ENCODE assay signal across 19 cellular contexts in genomic region chr13:29511980-29512379, GRCh38.
A peak's percentile ranks its signal among the peaks of the same experiment; 100 is the strongest.
DNase-seq lines count a peak whose midpoint lies in the region; ATAC-seq and TF ChIP-seq lines count a peak whose summit lies in the region.
"Had no signal": no experiment of that assay in that cellular context is flagged by ENCODE, and none has a peak within 500 bp of the region (broad histone marks: within the 10 kb centered on the region; RNA-seq: fewer than 3 reads in every experiment).

No MANE protein-coding gene starts in this region.

- TF ChIP-seq CTCF in astrocyte of the spinal cord (IDR thresholded peaks at IDR 0.05; ENCODE audit: low read depth, low read length) (no peak), gastroesophageal sphincter (IDR thresholded peaks at IDR 0.05) (no peak), upper lobe of right lung (IDR thresholded peaks at IDR 0.05) (no peak)

- peaks cover 0 to 42% of the 10 kb centered on the region in 2 donors for H3K36me3 ChIP-seq in gastroesophageal sphincter
- peaks cover 16% of the 10 kb centered on the region for H3K36me3 ChIP-seq in upper lobe of right lung
- H3K36me3 ChIP-seq: adrenal gland had no signal

- ATAC-seq in gastroesophageal sphincter = peak; percentile 74
- no peak for ATAC-seq in upper lobe of right lung
- ATAC-seq in GM21737 (IDR thresholded peaks at IDR 0.05; ENCODE audit: unreplicated experiment) = no peak
- ATAC-seq: A549, heart left ventricle, T-cell had no signal

- H3K27me3 ChIP-seq in gastroesophageal sphincter (no peaks in the 10 kb centered on the region), upper lobe of right lung (no peaks in the 10 kb centered on the region)
- H3K27me3 ChIP-seq: adrenal gland, heart left ventricle, MG63, upper lobe of left lung had no signal

- H3K9me3 Mint-ChIP-seq in activated naive CD4-positive, alpha-beta T cell treated with anti-CD3 and anti-CD28 coated beads, Interleukin-2, amount 10 ng/mL, durations not matched to agents 7 days and 5 days = no peaks in the 10 kb centered on the region
- H3K9me3 Mint-ChIP-seq: CD8-positive, alpha-beta memory T cell; nephron; T-cell had no signal

- no peak for TF ChIP-seq POLR2A in gastroesophageal sphincter (IDR thresholded peaks at IDR 0.05)

- H3K4me3 ChIP-seq in astrocyte of the spinal cord (ENCODE audit: low read depth, low read length) (no peak overlapping the region), gastroesophageal sphincter (no peak overlapping the region), upper lobe of right lung (no peak overlapping the region)
- H3K4me3 ChIP-seq: A549, adrenal gland, heart left ventricle, MG63, prostate gland, upper lobe of left lung had no signal

- H3K27me3 Mint-ChIP-seq in activated naive CD4-positive, alpha-beta T cell treated with anti-CD3 and anti-CD28 coated beads, Interleukin-2, amount 10 ng/mL, durations not matched to agents 7 days and 5 days = no peaks in the 10 kb centered on the region
- H3K27me3 Mint-ChIP-seq: CD8-positive, alpha-beta memory T cell; T-cell had no signal

- no peak overlapping the region for H3K4me3 Mint-ChIP-seq in activated naive CD4-positive, alpha-beta T cell treated with anti-CD3 and anti-CD28 coated beads, Interleukin-2, amount 10 ng/mL, durations not matched to agents 7 days and 5 days
- H3K4me3 Mint-ChIP-seq: CD8-positive, alpha-beta memory T cell; nephron; T-cell had no signal

- in situ Hi-C loops in astrocyte of the spinal cord (cut with HindIII; ENCODE audit: low sequenced_read_pairs) = no loop called here

- intact Hi-C loops in upper lobe of right lung (cut with DNase I) (no loop called here), cardiac septum (cut with DNase I) (no loop called here)

- peak overlapping the region; percentile 42 for H3K27ac Mint-ChIP-seq in activated naive CD4-positive, alpha-beta T cell treated with anti-CD3 and anti-CD28 coated beads, Interleukin-2, amount 10 ng/mL, durations not matched to agents 7 days and 5 days
- H3K27ac Mint-ChIP-seq: T-cell had no signal

- H3K4me1 Mint-ChIP-seq in activated naive CD4-positive, alpha-beta T cell treated with anti-CD3 and anti-CD28 coated beads, Interleukin-2, amount 10 ng/mL, durations not matched to agents 7 days and 5 days = no peaks in the 10 kb centered on the region
- H3K4me1 Mint-ChIP-seq: CD8-positive, alpha-beta memory T cell; T-cell had no signal

- peak overlapping the region in 1 of 4 donors; percentile 64 for H3K27ac ChIP-seq in gastroesophageal sphincter
- H3K27ac ChIP-seq in upper lobe of right lung = no peak overlapping the region
- H3K27ac ChIP-seq: A549, adrenal gland, heart left ventricle, prostate gland, upper lobe of left lung had no signal

- H3K36me3 Mint-ChIP-seq in activated naive CD4-positive, alpha-beta T cell treated with anti-CD3 and anti-CD28 coated beads, Interleukin-2, amount 10 ng/mL, durations not matched to agents 7 days and 5 days = peaks cover 22% of the 10 kb centered on the region

- peaks cover 0 to 40% (median 13%) of the 10 kb centered on the region in 3 donors for H3K4me1 ChIP-seq in gastroesophageal sphincter
- H3K4me1 ChIP-seq in upper lobe of right lung = no peaks in the 10 kb centered on the region
- H3K4me1 ChIP-seq: prostate gland had no signal

- no peak for DNase-seq in activated naive CD4-positive, alpha-beta T cell treated with anti-CD3 and anti-CD28 coated beads, Interleukin-2, amount 10 ng/mL, durations not matched to agents 7 days and 5 days
- DNase-seq in activated naive CD4-positive, alpha-beta T cell (lab: John Stamatoyannopoulos, UW) = no peak
- DNase-seq in astrocyte of the spinal cord (ENCODE audit: low read depth, low spot score) (peak; percentile 54), upper lobe of right lung (peak; percentile 39), dermis blood vessel endothelial cell (no peak), cardiac septum (ENCODE audit: low spot score) (no peak)
- DNase-seq: activated CD4-positive, alpha-beta T cell treated with anti-CD3 and anti-CD28 coated beads, Interleukin-2, amount 50 U/mL, for 4 hours; adrenal gland; CD8-positive, alpha-beta memory T cell; heart left ventricle; MG63; NCI-H1930; T-cell; upper lobe of left lung had no signal

- H3K9me3 ChIP-seq in gastroesophageal sphincter = no peaks in the 10 kb centered on the region
- no peaks in the 10 kb centered on the region for H3K9me3 ChIP-seq in upper lobe of right lung
- H3K9me3 ChIP-seq: A549, adrenal gland, heart left ventricle, MG63, prostate gland, upper lobe of left lung had no signal

- CTCF ChIA-PET in activated naive CD4-positive, alpha-beta T cell treated with anti-CD3 and anti-CD28 coated beads, Interleukin-2, amount 10 ng/mL, durations not matched to agents 7 days and 5 days (lab: Charles Lee) = no interaction called here

- WGBS in gastroesophageal sphincter (ENCODE audit: low coverage in 1 of 2), 2 donors = 30 to 55% methylated on average over 6 to 8 of the region's 8 CpGs

- no peak for TF ChIP-seq EP300 in gastroesophageal sphincter (IDR thresholded peaks at IDR 0.05)

Comparison
In these comparisons a context has a peak if more than half of its experiments do, and no peak if none do; other contexts are left out.
1. DNase-seq: peak in astrocyte of the spinal cord (single experiment) and upper lobe of right lung (single experiment); none in activated naive CD4-positive, alpha-beta T cell treated with anti-CD3 and anti-CD28 coated beads, Interleukin-2, amount 10 ng/mL, durations not matched to agents 7 days and 5 days (single experiment), activated naive CD4-positive, alpha-beta T cell (0 of 4), dermis blood vessel endothelial cell (single experiment) and cardiac septum (single experiment).